Comparison of ENCODE assay signal across 19 cellular contexts in genomic region chr3:38152660-38153059, GRCh38. TPM values are rescaled to one million over a fixed set of nuclear protein-coding genes. Genes with fewer than 3 reads are reported as not detected.
DNase-seq lines count a peak whose midpoint lies in the region; ATAC-seq, FAIRE-seq and TF ChIP-seq lines count a peak whose summit lies in the region.
"Had no signal": no experiment of that assay in that cellular context is flagged by ENCODE, and none has a peak within 500 bp of the region (broad histone marks: within the 10 kb centered on the region; RNA-seq: fewer than 3 reads in every experiment).

No MANE protein-coding gene starts in this region.

- intact Hi-C loops in HepG2 (cut with micrococcal nuclease; ENCODE audit: unreplicated experiment) (no loop called here), right lobe of liver (cut with DNase I) (no loop called here), left lung (cut with DNase I) (no loop called here), mucosa of descending colon (cut with DNase I, micrococcal nuclease) (no loop called here)

- no peak overlapping the region for H3K4me2 ChIP-seq in HepG2 (ENCODE audit: low read depth, low read length)
- H3K4me2 ChIP-seq: hepatocyte had no signal

- H3K27ac Mint-ChIP-seq in T-cell = peak overlapping the region; percentile 65 to 71

- WGBS in HepG2 (ENCODE audit: low lambda C conversion rate) = 100% methylated on average over 1 of the region's 3 CpGs
- 91% methylated on average over 3 of the region's 3 CpGs for WGBS in right lobe of liver (ENCODE audit: insufficient coverage, low coverage, low lambda C conversion rate, missing lambda C conversion rate)
- 86 to 93% methylated on average over 2 to 3 of the region's 3 CpGs for WGBS in upper lobe of left lung, 2 donors

- H3K4me1 ChIP-seq in HepG2 (ENCODE audit: insufficient read depth, low read length) (peaks cover 7% of the 10 kb centered on the region; the same call in 1 of the 2 replicates), right lobe of liver (no peaks in the 10 kb centered on the region), left lung (peaks cover 0 to 64% of the 10 kb centered on the region in 2 donors), upper lobe of left lung (peaks cover 0 to 16% (median 11%) of the 10 kb centered on the region in 4 donors), mucosa of descending colon (ENCODE audit: low read depth) (no peaks in the 10 kb centered on the region)
- H3K4me1 ChIP-seq: breast epithelium, colonic mucosa had no signal

- H3K36me3 Mint-ChIP-seq in T-cell = no peaks in the 10 kb centered on the region

- H3K9me3 Mint-ChIP-seq in T-cell = no peaks in the 10 kb centered on the region

- no peak for FAIRE-seq in HepG2 (lab: Jason Lieb, UNC)

- no peak overlapping the region for H2AFZ ChIP-seq in HepG2 (ENCODE audit: low read length)
- H2AFZ ChIP-seq: hepatocyte had no signal

- no peaks in the 10 kb centered on the region for H3K79me2 ChIP-seq in HepG2 (ENCODE audit: insufficient read depth, low read length)
- H3K79me2 ChIP-seq: hepatocyte had no signal

- H3K27me3 ChIP-seq in HepG2 (ENCODE audit: control insufficient read depth in 1 of 2, insufficient read depth in 2 of 2, low read length in 2 of 2) (no peaks in the 10 kb centered on the region), right lobe of liver (no peaks in the 10 kb centered on the region), left lung (no peaks in the 10 kb centered on the region), upper lobe of left lung (no peaks in the 10 kb centered on the region)
- H3K27me3 ChIP-seq: breast epithelium, colonic mucosa, hepatocyte, thyroid gland had no signal

- no peak for TF ChIP-seq CTCF in HepG2 (CRISPR knock-in tag; IDR thresholded peaks at IDR 0.05)
- no peak for TF ChIP-seq CTCF in right lobe of liver (IDR thresholded peaks at IDR 0.05)
- TF ChIP-seq CTCF in left lung (IDR thresholded peaks at IDR 0.05) = no peak
- no peak for TF ChIP-seq CTCF in upper lobe of left lung (IDR thresholded peaks at IDR 0.05)
- TF ChIP-seq CTCF in mucosa of descending colon (IDR thresholded peaks at IDR 0.05) = no peak

- H3K27ac ChIP-seq in HepG2 (ENCODE audit: extremely low read length, insufficient read depth, low read length) (no peak overlapping the region), right lobe of liver (no peak overlapping the region), left lung (peak overlapping the region in 1 of 2 donors; percentile 79), upper lobe of left lung (peak overlapping the region; percentile 1 to 56 (median 31))
- H3K27ac ChIP-seq: colonic mucosa, thyroid gland had no signal

- no peak for TF ChIP-seq EP300 in HepG2 (IDR thresholded peaks at IDR 0.05; ENCODE audit: low read depth in 2 of 2, low read length in 2 of 2)
- TF ChIP-seq EP300 in HepG2 (CRISPR knock-in tag; IDR thresholded peaks at IDR 0.05; ENCODE audit: borderline replicate concordance) = no peak
- no peak for TF ChIP-seq EP300 in upper lobe of left lung (IDR thresholded peaks at IDR 0.05)

- DNase-seq in HepG2 (ENCODE audit: low spot score) = no peak
- DNase-seq in right lobe of liver = no peak
- DNase-seq in T-cell = no peak
- DNase-seq in left lung = no peak
- DNase-seq in upper lobe of left lung = no peak
- no peak for DNase-seq in DMS 273 treated with DMSO at 0.1 percent for 48 hours (lab: John Stamatoyannopoulos, UW)
- no peak for DNase-seq in RPMI8226
- no peak for DNase-seq in mucosa of descending colon
- DNase-seq: activated CD8-positive, alpha-beta memory T cell treated with anti-CD3 and anti-CD28 coated beads, Interleukin-2, amount 50 U/mL, for 4 hours; activated gamma-delta T cell treated with Interleukin-2 at 50 U/mL for 16 hours; colonic mucosa; NCI-H1092; NCI-H2029 treated with DMSO at 0.1 percent for 48 hours; NCI-H446; right cardiac atrium; T1000; thyroid gland had no signal

- H4K20me1 ChIP-seq in HepG2 (ENCODE audit: insufficient read depth, low read length) = no peaks in the 10 kb centered on the region

- in situ Hi-C loops in HepG2 (cut with HindIII; ENCODE audit: extremely low pct_ligation_motif_present, low pct_unique_long_range_greater_than_20kb) = no loop called here

- no peaks in the 10 kb centered on the region for H3K36me3 ChIP-seq in HepG2 (replicated peaks in 1 of 2; ENCODE audit: control insufficient read depth in 1 of 2, insufficient read depth in 2 of 2, low read length in 2 of 2)
- H3K36me3 ChIP-seq in right lobe of liver = no peaks in the 10 kb centered on the region
- H3K36me3 ChIP-seq in left lung = no peaks in the 10 kb centered on the region
- H3K36me3 ChIP-seq in upper lobe of left lung = no peaks in the 10 kb centered on the region
- no peaks in the 10 kb centered on the region for H3K36me3 ChIP-seq in mucosa of descending colon (ENCODE audit: low read depth)
- H3K36me3 ChIP-seq: breast epithelium, colonic mucosa, thyroid gland had no signal

- peaks cover 20 to 42% (median 29%) of the 10 kb centered on the region in 3 donors for H3K4me1 Mint-ChIP-seq in T-cell

- POLR2A ChIA-PET in HepG2 (lab: Yijun Ruan, JAX) (interaction anchor here (1.9 to 2.8 kb wide), 3 partner anchors 12 to 15 kb away, joined by 5 to 12 read pairs (median 5); partner anchors contain the start of genes ACAA1, MYD88 and OXSR1), T-cell (lab: Charles Lee) (no interaction called here)

- no peak overlapping the region for H3K9ac ChIP-seq in HepG2 (ENCODE audit: insufficient read depth, low read depth, low read length)

- no peaks in the 10 kb centered on the region for H3K9me3 ChIP-seq in HepG2 (ENCODE audit: low read length)
- H3K9me3 ChIP-seq in right lobe of liver = no peaks in the 10 kb centered on the region
- H3K9me3 ChIP-seq in left lung = no peaks in the 10 kb centered on the region
- H3K9me3 ChIP-seq in upper lobe of left lung = no peaks in the 10 kb centered on the region
- H3K9me3 ChIP-seq in mucosa of descending colon = no peaks in the 10 kb centered on the region
- H3K9me3 ChIP-seq: breast epithelium, colonic mucosa, thyroid gland had no signal

- no peaks in the 10 kb centered on the region for H3K27me3 Mint-ChIP-seq in T-cell

- H3K4me3 ChIP-seq in HepG2 (replicated peaks in 1 of 3; ENCODE audit: insufficient read depth in 1 of 3, low read depth in 2 of 3, low read length in 3 of 3) (no peak overlapping the region), right lobe of liver (no peak overlapping the region), left lung (no peak overlapping the region), upper lobe of left lung (no peak overlapping the region), mucosa of descending colon (no peak overlapping the region)
- H3K4me3 ChIP-seq: breast epithelium, colonic mucosa, hepatocyte, thyroid gland had no signal

- no peak for TF ChIP-seq RAD21 in HepG2 (CRISPR knock-in tag; IDR thresholded peaks at IDR 0.05)

- ATAC-seq in HepG2 (peak; percentile 41; the same call in 1 of the 3 replicates), right lobe of liver (no peak), T-cell (replicated peaks in 1 of 4) (no peak), left lung (peak; percentile 12), upper lobe of left lung (ENCODE audit: low FRiP score in 2 of 2) (peak; percentile 35 to 38), mucosa of descending colon (no peak)
- ATAC-seq: right cardiac atrium had no signal

- BruUV-seq in HepG2 (replicated peaks; lab: Mats Ljungman, UMichigan) = no TSS peak

- TF ChIP-seq POLR2A in HepG2 (IDR thresholded peaks at IDR 0.05; ENCODE audit: insufficient read depth in 1 of 2, low read depth in 2 of 2, low read length in 2 of 2) = no peak
- TF ChIP-seq POLR2A in right lobe of liver (IDR thresholded peaks at IDR 0.05) = no peak
- no peak for TF ChIP-seq POLR2A in upper lobe of left lung (IDR thresholded peaks at IDR 0.05)

- CTCF ChIA-PET in HepG2 (lab: Yijun Ruan, JAX; ENCODE audit: low intra/inter-chr PET ratio, low total read pairs) (no interaction called here), T-cell (lab: Charles Lee) (no interaction called here)

- H3K4me3 Mint-ChIP-seq in T-cell = no peak overlapping the region

RNA-seq across cellular contexts. Expression of gene OXSR1, which starts 12.7 kb away (rescaled TPM):
- total RNA-seq in HepG2 (2016; rRNA removed; fragmentation: Illumina TruSeq; extraction: Trizol) (32.6 and 41.1 TPM in 2 replicates), right lobe of liver (10 to 100 TPM; 12.0 to 20.3 (median 15.2) TPM), T-cell (10 to 100 TPM; 30.7 to 40.4 (median 37.4) TPM), left lung (10 to 100 TPM; 26.4 to 35.6 TPM), upper lobe of left lung (10 to 100 TPM; 26.6 to 43.7 (median 31.6) TPM), mucosa of descending colon (10 to 100 TPM; 40.2 to 44.0 (median 41.9) TPM)
- 7.6 TPM in 2 replicates for total RNA-seq in HepG2 (2016; cell fraction: cytosol; rRNA removed; fragmentation: Illumina TruSeq; extraction: Trizol; ENCODE audit: low read depth)
- total RNA-seq in HepG2 (2016; cell fraction: insoluble cytoplasmic fraction; rRNA removed; fragmentation: Illumina TruSeq; extraction: Trizol) = 32.9 and 39.8 TPM in 2 replicates
- total RNA-seq in HepG2 (2016; cell fraction: membrane; rRNA removed; fragmentation: Illumina TruSeq; extraction: Trizol) = 12.8 and 14.5 TPM in 2 replicates
- 30.2 and 32.6 TPM in 2 replicates for total RNA-seq in HepG2 (2016; cell fraction: nucleus; rRNA removed; fragmentation: Illumina TruSeq; extraction: Trizol)
- 25.9 and 27.4 TPM in 2 replicates for polyA plus RNA-seq in HepG2 (2011; rRNA removed)
- 18.5 and 23.3 TPM in 2 replicates for polyA plus RNA-seq in HepG2 (2011; cell fraction: cytosol; rRNA removed)
- 19.5 and 22.8 TPM in 2 replicates for polyA plus RNA-seq in HepG2 (2011; cell fraction: nucleus; rRNA removed)
- 23.1 and 31.4 TPM in 2 replicates for polyA plus RNA-seq in HepG2 (2012)
- polyA plus RNA-seq in HepG2 (2016; cell fraction: cytosol; fragmentation: Illumina TruSeq; extraction: Trizol; ENCODE audit: low read depth) = 1.5 and 1.6 TPM in 2 replicates
- 33.9 and 36.3 TPM in 2 replicates for polyA plus RNA-seq in HepG2 (2016; cell fraction: insoluble cytoplasmic fraction; fragmentation: Illumina TruSeq; extraction: Trizol; ENCODE audit: low read depth)
- 5.4 and 5.9 TPM in 2 replicates for polyA plus RNA-seq in HepG2 (2016; cell fraction: membrane; fragmentation: Illumina TruSeq; extraction: Trizol; ENCODE audit: low read depth)
- polyA plus RNA-seq in HepG2 (2016; cell fraction: nucleus; fragmentation: Illumina TruSeq; extraction: Trizol; ENCODE audit: insufficient read depth, low read depth) = 31.5 and 34.6 TPM in 2 replicates
- polyA minus RNA-seq in HepG2 (2011; rRNA and poly(A)+ RNA removed; ENCODE audit: low replicate concordance) = 36.3 and 49.0 TPM in 2 replicates
- 26.2 and 26.9 TPM in 2 replicates for polyA minus RNA-seq in HepG2 (2011; cell fraction: cytosol; rRNA and poly(A)+ RNA removed)
- 37.9 and 47.6 TPM in 2 replicates for polyA minus RNA-seq in HepG2 (2011; cell fraction: nucleus; rRNA and poly(A)+ RNA removed)

RNA-seq across cellular contexts. Expression of gene MYD88, which starts 14.2 kb away (rescaled TPM):
- total RNA-seq in HepG2 (2016; rRNA removed; fragmentation: Illumina TruSeq; extraction: Trizol) = 7.6 and 14.5 TPM in 2 replicates
- 2.5 and 3.5 TPM in 2 replicates for total RNA-seq in HepG2 (2016; cell fraction: cytosol; rRNA removed; fragmentation: Illumina TruSeq; extraction: Trizol; ENCODE audit: low read depth)
- 7.2 and 14.6 TPM in 2 replicates for total RNA-seq in HepG2 (2016; cell fraction: insoluble cytoplasmic fraction; rRNA removed; fragmentation: Illumina TruSeq; extraction: Trizol)
- total RNA-seq in HepG2 (2016; cell fraction: membrane; rRNA removed; fragmentation: Illumina TruSeq; extraction: Trizol) = 6.0 and 6.5 TPM in 2 replicates
- total RNA-seq in HepG2 (2016; cell fraction: nucleus; rRNA removed; fragmentation: Illumina TruSeq; extraction: Trizol) = 9.8 and 11.0 TPM in 2 replicates
- polyA plus RNA-seq in HepG2 (2011; rRNA removed) = 32.7 and 36.6 TPM in 2 replicates
- polyA plus RNA-seq in HepG2 (2011; cell fraction: cytosol; rRNA removed) = 31.0 and 32.2 TPM in 2 replicates
- 53.7 and 60.9 TPM in 2 replicates for polyA plus RNA-seq in HepG2 (2011; cell fraction: nucleus; rRNA removed)
- polyA plus RNA-seq in HepG2 (2012) = 19.9 and 22.6 TPM in 2 replicates
- 2.8 and 2.9 TPM in 2 replicates for polyA plus RNA-seq in HepG2 (2016; cell fraction: cytosol; fragmentation: Illumina TruSeq; extraction: Trizol; ENCODE audit: low read depth)
- 51.1 and 57.2 TPM in 2 replicates for polyA plus RNA-seq in HepG2 (2016; cell fraction: insoluble cytoplasmic fraction; fragmentation: Illumina TruSeq; extraction: Trizol; ENCODE audit: low read depth)
- 9.0 and 9.6 TPM in 2 replicates for polyA plus RNA-seq in HepG2 (2016; cell fraction: membrane; fragmentation: Illumina TruSeq; extraction: Trizol; ENCODE audit: low read depth)
- 48.1 and 53.6 TPM in 2 replicates for polyA plus RNA-seq in HepG2 (2016; cell fraction: nucleus; fragmentation: Illumina TruSeq; extraction: Trizol; ENCODE audit: insufficient read depth, low read depth)
- 15.6 and 54.6 TPM in 2 replicates for polyA minus RNA-seq in HepG2 (2011; rRNA and poly(A)+ RNA removed; ENCODE audit: low replicate concordance)
- 19.7 and 21.8 TPM in 2 replicates for polyA minus RNA-seq in HepG2 (2011; cell fraction: cytosol; rRNA and poly(A)+ RNA removed)
- polyA minus RNA-seq in HepG2 (2011; cell fraction: nucleus; rRNA and poly(A)+ RNA removed) = 13.9 and 15.8 TPM in 2 replicates
- total RNA-seq in right lobe of liver = 10 to 100 TPM; 24.3 to 57.3 (median 37.0) TPM
- 10 to 100 TPM; 32.4 to 68.5 (median 56.6) TPM for total RNA-seq in T-cell
- total RNA-seq in left lung = 10 to 100 TPM; 51.5 to 97.4 TPM
- 100 to 1,000 TPM in 2 of 6 donors, 10 to 100 TPM in 4; 38.1 to 116 (median 83.3) TPM for total RNA-seq in upper lobe of left lung
- 10 to 100 TPM; 39.5 to 81.7 (median 72.4) TPM for total RNA-seq in mucosa of descending colon

RNA-seq across cellular contexts. Expression of gene ACAA1, which starts 15.7 kb away (rescaled TPM):
- total RNA-seq in HepG2 (2016; rRNA removed; fragmentation: Illumina TruSeq; extraction: Trizol) (60.8 and 107 TPM in 2 replicates), right lobe of liver (100 to 1,000 TPM; 192 to 441 (median 309) TPM), T-cell (10 to 100 TPM; 70.7 to 97.1 (median 90.8) TPM), left lung (100 to 1,000 TPM in 1 of 2 donors, 10 to 100 TPM in 1; 97.5 to 106 TPM), upper lobe of left lung (100 to 1,000 TPM in 4 of 6 donors, 10 to 100 TPM in 2; 67.1 to 170 (median 116) TPM), mucosa of descending colon (100 to 1,000 TPM; 102 to 201 (median 138) TPM)
- 27.5 and 27.8 TPM in 2 replicates for total RNA-seq in HepG2 (2016; cell fraction: cytosol; rRNA removed; fragmentation: Illumina TruSeq; extraction: Trizol; ENCODE audit: low read depth)
- total RNA-seq in HepG2 (2016; cell fraction: insoluble cytoplasmic fraction; rRNA removed; fragmentation: Illumina TruSeq; extraction: Trizol) = 63.4 and 105 TPM in 2 replicates
- total RNA-seq in HepG2 (2016; cell fraction: membrane; rRNA removed; fragmentation: Illumina TruSeq; extraction: Trizol) = 52.7 and 55.5 TPM in 2 replicates
- 75.4 and 87.9 TPM in 2 replicates for total RNA-seq in HepG2 (2016; cell fraction: nucleus; rRNA removed; fragmentation: Illumina TruSeq; extraction: Trizol)
- 188 and 221 TPM in 2 replicates for polyA plus RNA-seq in HepG2 (2011; rRNA removed)
- 169 and 202 TPM in 2 replicates for polyA plus RNA-seq in HepG2 (2011; cell fraction: cytosol; rRNA removed)
- polyA plus RNA-seq in HepG2 (2011; cell fraction: nucleus; rRNA removed) = 588 and 662 TPM in 2 replicates
- polyA plus RNA-seq in HepG2 (2012) = 125 and 170 TPM in 2 replicates
- 44.3 and 47.9 TPM in 2 replicates for polyA plus RNA-seq in HepG2 (2016; cell fraction: cytosol; fragmentation: Illumina TruSeq; extraction: Trizol; ENCODE audit: low read depth)
- 240 and 247 TPM in 2 replicates for polyA plus RNA-seq in HepG2 (2016; cell fraction: insoluble cytoplasmic fraction; fragmentation: Illumina TruSeq; extraction: Trizol; ENCODE audit: low read depth)
- 62.9 and 66.6 TPM in 2 replicates for polyA plus RNA-seq in HepG2 (2016; cell fraction: membrane; fragmentation: Illumina TruSeq; extraction: Trizol; ENCODE audit: low read depth)
- polyA plus RNA-seq in HepG2 (2016; cell fraction: nucleus; fragmentation: Illumina TruSeq; extraction: Trizol; ENCODE audit: insufficient read depth, low read depth) = 290 and 311 TPM in 2 replicates
- polyA minus RNA-seq in HepG2 (2011; rRNA and poly(A)+ RNA removed; ENCODE audit: low replicate concordance) = 57.0 and 213 TPM in 2 replicates
- polyA minus RNA-seq in HepG2 (2011; cell fraction: cytosol; rRNA and poly(A)+ RNA removed) = 80.2 and 80.3 TPM in 2 replicates
- polyA minus RNA-seq in HepG2 (2011; cell fraction: nucleus; rRNA and poly(A)+ RNA removed) = 241 and 244 TPM in 2 replicates

Comparison
In these comparisons a context has a peak if more than half of its experiments do, and no peak if none do; other contexts are left out.
1. ATAC-seq: peak in HepG2 (single experiment), left lung (single experiment) and upper lobe of left lung (2 of 2); none in right lobe of liver (0 of 4), T-cell (0 of 4) and mucosa of descending colon (single experiment).
2. H3K27ac ChIP-seq: peak in upper lobe of left lung (4 of 4); none in HepG2 (single experiment) and right lobe of liver (0 of 3).